Comparison of ENCODE assay signal across 8 cellular contexts in the genomic region with DNA sequence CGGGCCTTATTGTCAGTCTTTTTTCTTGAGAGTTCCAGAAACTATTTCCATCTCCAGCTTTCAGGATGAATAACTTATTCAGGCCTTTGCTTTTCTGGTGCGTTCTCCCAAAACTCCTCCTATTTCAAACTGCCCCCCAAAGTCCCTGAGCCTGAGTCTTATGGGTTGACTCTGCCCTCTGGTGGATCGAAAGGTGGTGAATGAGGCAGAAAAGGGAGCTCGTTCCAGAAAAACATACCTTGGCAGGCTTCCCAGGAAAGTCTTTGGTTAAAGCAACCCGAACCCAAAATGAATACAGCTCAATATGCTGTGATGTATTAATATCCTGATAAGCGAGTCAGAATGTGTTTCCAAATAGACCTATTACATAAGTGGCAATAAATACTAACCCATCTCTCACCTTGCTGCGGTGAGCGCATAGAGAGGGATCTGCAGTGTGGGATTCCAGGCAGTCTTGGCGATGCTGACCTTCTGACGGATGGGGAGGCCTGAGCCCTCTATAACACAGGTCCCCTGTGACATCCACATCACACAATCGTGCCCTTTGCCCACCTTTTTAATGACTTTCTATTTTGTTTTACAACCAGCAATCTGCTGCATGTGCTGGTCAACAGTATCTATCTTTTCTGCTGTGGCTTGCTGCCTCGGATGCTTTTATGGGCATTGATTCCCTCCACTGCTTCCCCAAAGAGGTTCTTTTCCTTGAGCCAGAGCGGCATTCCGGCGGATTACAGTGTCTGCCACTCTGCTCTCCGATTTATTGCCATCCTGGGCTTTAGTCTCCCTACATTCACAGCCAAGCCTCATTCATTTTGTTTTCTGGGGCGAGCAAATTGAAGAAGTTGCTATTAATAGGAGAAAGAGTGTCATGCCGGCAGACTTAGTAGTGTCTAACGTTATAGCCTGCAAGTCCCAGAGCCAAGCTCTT.
DNase-seq lines count a peak whose midpoint lies in the region; ATAC-seq and TF ChIP-seq lines count a peak whose summit lies in the region.

No MANE protein-coding gene starts in this region.

- ATAC-seq in thoracic aorta (ENCODE audit: insufficient number of reproducible peaks, low FRiP score, low read depth) (no peak), HG03175 (IDR thresholded peaks at IDR 0.05; ENCODE audit: unreplicated experiment) (no peak), GM21723 (IDR thresholded peaks at IDR 0.05; ENCODE audit: unreplicated experiment) (no peak)

- H3K9me3 Mint-ChIP-seq in T-helper 2 cell treated with Interferon-gamma antibody and Interleukin-4, amounts not matched to agents 5 μg/mL and 100 μg/mL, for 36 hours, result no peaks in the 10 kb centered on the region

- no peaks in the 10 kb centered on the region for H3K27me3 ChIP-seq in thoracic aorta (replicated peaks; ENCODE audit: insufficient read depth)

- peak; percentile 83 for DNase-seq in NCI-H345 (lab: John Stamatoyannopoulos, UW)
- peak; percentile 65 to 91 for DNase-seq in cerebellar nuclear complex (lab: John Stamatoyannopoulos, UW)
- peak; percentile 62 for DNase-seq in kidney tubule cell (ENCODE audit: low spot score)
- no peak for DNase-seq in thoracic aorta (ENCODE audit: low spot score)
- DNase-seq in T-helper 2 cell treated with Interferon-gamma antibody and Interleukin-4, amounts not matched to agents 5 μg/mL and 100 μg/mL, for 36 hours (ENCODE audit: low spot score), result no peak

- H3K36me3 ChIP-seq in thoracic aorta, result no peaks in the 10 kb centered on the region

- H3K4me3 Mint-ChIP-seq in T-helper 2 cell treated with Interferon-gamma antibody and Interleukin-4, amounts not matched to agents 5 μg/mL and 100 μg/mL, for 36 hours, result no peak overlapping the region

- TF ChIP-seq CTCF in GM12873 (IDR thresholded peaks at IDR 0.05; ENCODE audit: insufficient read depth, low read depth, low read length, missing control alignments) (peak; percentile 36), thoracic aorta (IDR thresholded peaks at IDR 0.05) (peak; percentile 22)

- peaks cover 0 to 16% of the 10 kb centered on the region in 2 donors for H3K4me1 ChIP-seq in thoracic aorta (ENCODE audit: control insufficient read depth in 1 of 2, low read depth in 2 of 2)

- H3K27me3 Mint-ChIP-seq in T-helper 2 cell treated with Interferon-gamma antibody and Interleukin-4, amounts not matched to agents 5 μg/mL and 100 μg/mL, for 36 hours (ENCODE audit: low read depth), result no peaks in the 10 kb centered on the region

- H3K27ac ChIP-seq in thoracic aorta, result no peak overlapping the region

- H3K27ac Mint-ChIP-seq in T-helper 2 cell treated with Interferon-gamma antibody and Interleukin-4, amounts not matched to agents 5 μg/mL and 100 μg/mL, for 36 hours, result no peak overlapping the region

- H3K4me1 Mint-ChIP-seq in T-helper 2 cell treated with Interferon-gamma antibody and Interleukin-4, amounts not matched to agents 5 μg/mL and 100 μg/mL, for 36 hours (ENCODE audit: low read depth), result no peaks in the 10 kb centered on the region

- no peaks in the 10 kb centered on the region for H3K36me3 Mint-ChIP-seq in T-helper 2 cell treated with Interferon-gamma antibody and Interleukin-4, amounts not matched to agents 5 μg/mL and 100 μg/mL, for 36 hours (ENCODE audit: low read depth)

- no peaks in the 10 kb centered on the region for H3K9me3 ChIP-seq in thoracic aorta

- H3K4me3 ChIP-seq in thoracic aorta, result peak overlapping the region; percentile 54

Comparison
In these comparisons a context has a peak if more than half of its experiments do, and no peak if none do; other contexts are left out.
1. DNase-seq: peak in NCI-H345 (single experiment), cerebellar nuclear complex (2 of 2) and kidney tubule cell (single experiment); none in thoracic aorta (single experiment) and T-helper 2 cell treated with Interferon-gamma antibody and Interleukin-4, amounts not matched to agents 5 μg/mL and 100 μg/mL, for 36 hours (single experiment).